ENCODE assay signal across 8 cellular contexts in genomic region chr3:52154135-52155094, GRCh38. TPM values are rescaled to one million over a fixed set of nuclear protein-coding genes. Genes with fewer than 3 reads are reported as not detected.
A peak's percentile ranks its signal among the peaks of the same experiment; 100 is the strongest.
DNase-seq lines count a peak whose midpoint lies in the region; ATAC-seq and TF ChIP-seq lines count a peak whose summit lies in the region.

TSS of gene POC1A (minus strand) at chr3:52154423. CDS start at chr3:52154372, 51 bp downstream.

- peak; percentile 78 for ATAC-seq in GM19324 (IDR thresholded peaks at IDR 0.05; ENCODE audit: low FRiP score, unreplicated experiment)
- peak; percentile 80 for ATAC-seq in HG03460 (IDR thresholded peaks at IDR 0.05; ENCODE audit: unreplicated experiment)

- no peaks in the 10 kb centered on the region for H3K27me3 ChIP-seq in BJ (ENCODE audit: control insufficient read depth, insufficient read depth, low read length)

- POLR2A ChIA-PET in BJ (lab: Charles Lee) = no interaction called here

- CTCF ChIA-PET in BJ (lab: Yijun Ruan, JAX) = interaction anchor here (0.7 to 2.2 kb wide), 12 partner anchors 10 to 153 kb away, joined by 3 to 8 read pairs (median 4); no protein-coding TSS in a partner anchor

- peak within 1 kb of the TSS; percentile 78 for H3K4me3 ChIP-seq in BJ (ENCODE audit: low read depth, low read length)

- peak within 1 kb of the TSS; percentile 88 for H3K27ac ChIP-seq in cingulate gyrus (ENCODE audit: low read depth, low read length)

- peaks cover 1% of the 10 kb centered on the region; the same call in 1 of the 2 replicates for H3K36me3 ChIP-seq in BJ (ENCODE audit: control insufficient read depth, insufficient read depth, low read length)

- TF ChIP-seq CTCF in BJ (IDR thresholded peaks at IDR 0.05; ENCODE audit: insufficient read depth, low read depth, low read length) = no peak

- DNase-seq in BJ (ENCODE audit: low read depth) (peak; percentile 93), NCI-H524 treated with DMSO at 0.1 percent for 48 hours (lab: John Stamatoyannopoulos, UW) (peak; percentile 80), kidney tubule cell (ENCODE audit: low spot score) (peak; percentile 98)
- peak; percentile 96 for DNase-seq in activated CD4-positive, alpha-beta T cell treated with anti-CD3 and anti-CD28 coated beads for 48 hours
- peak; percentile 44 to 74 for DNase-seq in stimulated activated CD4-positive, alpha-beta T cell treated with anti-CD3 and anti-CD28 coated beads, Interleukin-1b, Interleukin-23, amount 100 ng/mL, for 1 hour (ENCODE audit: low read depth in 2 of 2)

RNA-seq across cellular contexts. Expression of gene POC1A, which starts in this region (rescaled TPM):
- polyA plus RNA-seq in BJ (2011; rRNA removed) = 9.3 and 18.4 TPM in 2 replicates
- 14.9 and 18.3 TPM in 2 replicates for polyA minus RNA-seq in BJ (2011; rRNA and poly(A)+ RNA removed)

Comparison
In these comparisons a context has a peak if more than half of its experiments do, and no peak if none do; other contexts are left out.
1. Peak in every context shown above with its lines: DNase-seq, ATAC-seq, H3K4me3 ChIP-seq and H3K27ac ChIP-seq.